ENCODE assay signal across 20 cellular contexts in the genomic region with DNA sequence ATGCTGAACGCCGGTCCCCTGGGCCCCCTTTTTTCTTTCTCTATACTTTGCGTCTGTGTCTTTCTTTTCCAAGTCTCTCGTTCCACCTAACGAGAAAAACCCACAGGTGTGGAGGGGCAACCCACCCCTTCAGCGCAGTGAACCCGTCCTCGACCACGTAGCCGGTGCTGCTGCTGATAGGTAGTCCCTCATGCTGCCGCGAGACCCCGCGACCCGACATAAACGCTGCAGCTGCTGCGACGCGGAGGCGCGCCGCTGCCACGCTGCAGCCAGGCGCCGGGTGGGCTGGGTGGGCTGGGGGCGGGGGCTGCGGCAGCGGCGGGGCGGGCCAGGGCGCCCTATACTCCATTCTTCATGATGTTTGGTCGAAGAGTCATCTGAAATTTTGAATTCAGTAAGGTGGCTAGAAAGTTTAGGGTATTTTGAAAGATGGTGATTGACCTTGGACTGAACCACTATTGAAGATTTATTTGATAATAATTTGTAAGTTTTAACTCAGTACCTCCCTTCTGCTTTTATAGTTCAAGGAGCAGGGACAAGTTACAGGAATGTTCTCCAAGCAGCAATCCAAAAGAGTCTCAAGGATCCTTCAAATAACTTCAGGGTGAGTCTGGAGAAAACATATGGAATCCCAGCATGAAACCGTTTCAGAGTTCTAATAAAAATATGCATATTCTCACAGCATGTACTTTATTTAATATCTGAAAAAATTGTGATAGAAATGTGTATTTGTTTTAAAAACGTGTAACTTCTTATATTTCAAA. TPM values are rescaled to one million over a fixed set of nuclear protein-coding genes. Genes with fewer than 3 reads are reported as not detected.
DNase-seq lines count a peak whose midpoint lies in the region; ATAC-seq and TF ChIP-seq lines count a peak whose summit lies in the region.
"Had no signal": no experiment of that assay in that cellular context is flagged by ENCODE, and none has a peak within 500 bp of the region (broad histone marks: within the 10 kb centered on the region; RNA-seq: fewer than 3 reads in every experiment).

No MANE protein-coding gene starts in this region.

- WGBS in GM23248 (ENCODE audit: low coverage in 1 of 2, low lambda C conversion rate in 2 of 2, missing lambda C conversion rate in 2 of 2), 2 experiments: 80 to 85% methylated on average over 24 to 34 of the region's 34 CpGs

- H3K4me3 Mint-ChIP-seq in progenitor cell of endocrine pancreas (ENCODE audit: low read depth): peak overlapping the region; percentile 57
- H3K4me3 Mint-ChIP-seq: neural crest cell; stimulated activated memory B cell treated with anti-CD40 and anti-IgM and Interleukin-4, amounts not matched to agents 10 μg/mL and 1 μg/mL and 100 μg/mL, for 72 hours had no signal

- H3K27ac Mint-ChIP-seq in progenitor cell of endocrine pancreas: no peak overlapping the region
- H3K27ac Mint-ChIP-seq: stimulated activated memory B cell treated with anti-CD40 and anti-IgM and Interleukin-4, amounts not matched to agents 10 μg/mL and 1 μg/mL and 100 μg/mL, for 72 hours had no signal

- no peaks in the 10 kb centered on the region for H3K9me2 ChIP-seq in GM23248 (ENCODE audit: insufficient read depth)

- H3K4me2 ChIP-seq in GM23248 (ENCODE audit: unreplicated experiment): no peak overlapping the region

- no peaks in the 10 kb centered on the region for H4K20me1 ChIP-seq in GM23248 (ENCODE audit: insufficient read depth)

- H3K9ac ChIP-seq in ES-I3 (ENCODE audit: low read depth, low read length) (peak overlapping the region; percentile 46), iPS-18a (ENCODE audit: low read length) (no peak overlapping the region), GM23248 (no peak overlapping the region)

- peaks cover 29% of the 10 kb centered on the region for H3K36me3 Mint-ChIP-seq in progenitor cell of endocrine pancreas (ENCODE audit: insufficient read depth)

- H3K9me3 ChIP-seq in ES-I3 (ENCODE audit: control insufficient read depth, insufficient read depth, low read length): no peaks in the 10 kb centered on the region
- no peaks in the 10 kb centered on the region for H3K9me3 ChIP-seq in iPS-18a (ENCODE audit: control insufficient read depth, low read depth, low read length)
- H3K9me3 ChIP-seq in GM23248 (ENCODE audit: low read depth): no peaks in the 10 kb centered on the region
- H3K9me3 ChIP-seq: heart left ventricle, tibial artery had no signal

- H3K4me3 ChIP-seq in iPS-18a (ENCODE audit: low read length) (peak overlapping the region; percentile 40), GM23248 (no peak overlapping the region)
- H3K4me3 ChIP-seq: heart left ventricle, tibial artery had no signal

- DNase-seq in SK-N-DZ (ENCODE audit: low spot score) (peak; percentile 23), progenitor cell of endocrine pancreas (ENCODE audit: low spot score, unreplicated experiment) (no peak), GM23248 (no peak), C1 segment of cervical spinal cord (lab: John Stamatoyannopoulos, UW) (no peak)
- DNase-seq: activated T-cell treated with anti-CD3 and anti-CD28 coated beads for 4 hours, DND-41, heart left ventricle, kidney, NCI-H1105 treated with DMSO at 0.1 percent for 48 hours, NCI-H510A treated with DMSO at 0.1 percent for 48 hours, SHP77, T-helper 1 cell, tibial artery had no signal

- no peaks in the 10 kb centered on the region for H3K9me3 Mint-ChIP-seq in progenitor cell of endocrine pancreas (ENCODE audit: low read depth)
- H3K9me3 Mint-ChIP-seq: neural crest cell; stimulated activated memory B cell treated with anti-CD40 and anti-IgM and Interleukin-4, amounts not matched to agents 10 μg/mL and 1 μg/mL and 100 μg/mL, for 72 hours had no signal

- no peaks in the 10 kb centered on the region for H3K27me3 Mint-ChIP-seq in progenitor cell of endocrine pancreas
- H3K27me3 Mint-ChIP-seq: activated naive CD8-positive, alpha-beta T cell; stimulated activated memory B cell treated with anti-CD40 and anti-IgM and Interleukin-4, amounts not matched to agents 10 μg/mL and 1 μg/mL and 100 μg/mL, for 72 hours had no signal

- H2AFZ ChIP-seq in GM23248: no peak overlapping the region

- H3K4me1 Mint-ChIP-seq in progenitor cell of endocrine pancreas (ENCODE audit: low read depth): peaks cover 18% of the 10 kb centered on the region

- peaks cover 75% of the 10 kb centered on the region for H3K79me2 ChIP-seq in GM23248 (ENCODE audit: insufficient read depth)

- peaks cover 7% of the 10 kb centered on the region; the same call in 1 of the 2 replicates for H3K4me1 ChIP-seq in ES-I3 (ENCODE audit: insufficient read depth, low read length)
- peaks cover 8% of the 10 kb centered on the region for H3K4me1 ChIP-seq in iPS-18a (ENCODE audit: control insufficient read depth, low read depth, low read length)
- 0 out of 2 replicates have a peak, but pooled peaks cover 4% of the 10 kb centered on the region for H3K4me1 ChIP-seq in GM23248 (ENCODE audit: insufficient read depth)

- in situ Hi-C loops in GM23248 (cut with MboI): no loop called here

- H3K27ac ChIP-seq in iPS-18a (ENCODE audit: low read length) (no peak overlapping the region), GM23248 (no peak overlapping the region)
- H3K27ac ChIP-seq: tibial artery had no signal

- no peak for ATAC-seq in GM18502 (IDR thresholded peaks at IDR 0.05; ENCODE audit: poor library complexity, unreplicated experiment)
- ATAC-seq in HG02623 (IDR thresholded peaks at IDR 0.05; ENCODE audit: unreplicated experiment): no peak
- ATAC-seq: heart left ventricle; stimulated activated memory B cell treated with anti-CD40 and anti-IgM and Interleukin-4, amounts not matched to agents 10 μg/mL and 1 μg/mL and 100 μg/mL, for 72 hours had no signal

- H3K27me3 ChIP-seq in iPS-18a (ENCODE audit: control insufficient read depth, insufficient read depth, low read length): peaks cover 8% of the 10 kb centered on the region
- H3K27me3 ChIP-seq in GM23248 (replicated peaks; ENCODE audit: insufficient read depth): no peaks in the 10 kb centered on the region
- H3K27me3 ChIP-seq: heart left ventricle, tibial artery had no signal

- 0 out of 2 replicates have a peak, but pooled peaks cover 5% of the 10 kb centered on the region for H3F3A ChIP-seq in GM23248 (ENCODE audit: insufficient read depth)

- no peak for TF ChIP-seq CTCF in progenitor cell of endocrine pancreas (IDR thresholded peaks at IDR 0.05; ENCODE audit: unreplicated experiment)

- H3K36me3 ChIP-seq in ES-I3 (ENCODE audit: insufficient read depth, low read length): no peaks in the 10 kb centered on the region
- H3K36me3 ChIP-seq in iPS-18a (ENCODE audit: control insufficient read depth, low read depth, low read length): no peaks in the 10 kb centered on the region
- peaks cover 60% of the 10 kb centered on the region for H3K36me3 ChIP-seq in GM23248 (ENCODE audit: low read depth)

RNA-seq across cellular contexts. Expression of a gene that starts 24.1 kb away (rescaled TPM):
- 0.43 and 2.4 TPM in 2 replicates for polyA plus RNA-seq in SK-N-DZ (2014; cell fraction: cytosol; rRNA removed)
- polyA plus RNA-seq in SK-N-DZ (2014; cell fraction: nucleus; rRNA removed): 0.53 and 2.4 TPM in 2 replicates
- total RNA-seq in progenitor cell of endocrine pancreas: 46.1 and 50.0 TPM in 2 replicates
- 47.2 and 64.7 TPM in 2 replicates for total RNA-seq in GM23248 (2014; rRNA removed; shearing (Covaris generic))
- polyA plus RNA-seq in GM23248 (2016; fragmentation: Nextera tagmentation; extraction: Ambion mirVana): 43.6 and 46.1 TPM in 2 replicates

RNA-seq across cellular contexts. Expression of a gene that starts 42.9 kb away (rescaled TPM):
- polyA plus RNA-seq in SK-N-DZ (2014; cell fraction: cytosol; rRNA removed): not detected in 2 replicates
- polyA plus RNA-seq in SK-N-DZ (2014; cell fraction: nucleus; rRNA removed): not detected in 2 replicates
- 9.0 and 9.9 TPM in 2 replicates for total RNA-seq in progenitor cell of endocrine pancreas
- total RNA-seq in GM23248 (2014; rRNA removed; shearing (Covaris generic)): 5.1 and 5.2 TPM in 2 replicates
- polyA plus RNA-seq in GM23248 (2016; fragmentation: Nextera tagmentation; extraction: Ambion mirVana): 2.8 and 2.9 TPM in 2 replicates
- total RNA-seq: neural crest cell had no signal
